ENCODE assay signal across 17 cellular contexts in the genomic region with DNA sequence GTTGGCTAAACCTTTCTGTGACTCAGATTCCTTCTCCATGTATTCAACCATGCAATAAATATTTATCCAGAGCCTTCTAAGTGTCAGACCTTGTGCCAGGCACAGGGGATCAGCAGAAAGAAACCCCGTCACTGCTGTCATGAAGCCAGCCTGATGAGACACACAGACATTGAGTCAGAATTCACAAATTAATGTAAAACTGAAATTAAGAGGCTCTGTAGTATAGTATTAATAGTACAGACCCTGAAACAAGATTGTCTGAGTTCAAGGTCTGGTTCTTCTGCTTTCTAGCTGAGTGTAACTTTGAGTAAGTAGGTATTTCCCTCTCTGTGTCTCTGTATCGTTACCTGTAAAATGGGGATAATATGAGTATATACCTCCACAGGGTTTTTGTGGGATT. TPM values are rescaled to one million over a fixed set of nuclear protein-coding genes. Genes with fewer than 3 reads are reported as not detected.
DNase-seq lines count a peak whose midpoint lies in the region; ATAC-seq, FAIRE-seq and TF ChIP-seq lines count a peak whose summit lies in the region.
"Had no signal": no experiment of that assay in that cellular context is flagged by ENCODE, and none has a peak within 500 bp of the region (broad histone marks: within the 10 kb centered on the region; RNA-seq: fewer than 3 reads in every experiment).

No MANE protein-coding gene starts in this region.

- no peaks in the 10 kb centered on the region for H3K9me3 ChIP-seq in HepG2 (ENCODE audit: low read length)
- H3K9me3 ChIP-seq: suprapubic skin had no signal

- no peak overlapping the region for H2AFZ ChIP-seq in HepG2 (ENCODE audit: low read length)

- TF ChIP-seq POLR2A in HepG2 (IDR thresholded peaks at IDR 0.05; ENCODE audit: insufficient read depth in 1 of 2, low read depth in 2 of 2, low read length in 2 of 2), result no peak

- H3K4me1 Mint-ChIP-seq in stimulated activated memory B cell treated with anti-CD40 and anti-IgM and Interleukin-4, amounts not matched to agents 10 μg/mL and 1 μg/mL and 100 μg/mL, for 72 hours, result no peaks in the 10 kb centered on the region
- peaks cover 19% of the 10 kb centered on the region for H3K4me1 Mint-ChIP-seq in WTC11

- 0% methylated on average over 2 of the region's 2 CpGs for WGBS in HepG2 (ENCODE audit: low lambda C conversion rate)

- no peak overlapping the region for H3K4me2 ChIP-seq in HepG2 (ENCODE audit: low read depth, low read length)

- H3K4me3 ChIP-seq in HepG2 (replicated peaks in 1 of 3; ENCODE audit: insufficient read depth in 1 of 3, low read depth in 2 of 3, low read length in 3 of 3), result no peak overlapping the region
- H3K4me3 ChIP-seq: suprapubic skin had no signal

- no peak overlapping the region for H3K9ac ChIP-seq in HepG2 (ENCODE audit: insufficient read depth, low read depth, low read length)

- TF ChIP-seq CTCF in HepG2 (CRISPR knock-in tag; IDR thresholded peaks at IDR 0.05) (no peak), WTC11 (IDR thresholded peaks at IDR 0.05) (no peak)

- no peaks in the 10 kb centered on the region for H3K36me3 Mint-ChIP-seq in stimulated activated memory B cell treated with anti-CD40 and anti-IgM and Interleukin-4, amounts not matched to agents 10 μg/mL and 1 μg/mL and 100 μg/mL, for 72 hours
- no peaks in the 10 kb centered on the region for H3K36me3 Mint-ChIP-seq in WTC11

- no peaks in the 10 kb centered on the region for H3K9me3 Mint-ChIP-seq in stimulated activated memory B cell treated with anti-CD40 and anti-IgM and Interleukin-4, amounts not matched to agents 10 μg/mL and 1 μg/mL and 100 μg/mL, for 72 hours
- no peaks in the 10 kb centered on the region for H3K9me3 Mint-ChIP-seq in WTC11
- H3K9me3 Mint-ChIP-seq: nephron had no signal

- H4K20me1 ChIP-seq in HepG2 (ENCODE audit: insufficient read depth, low read length), result no peaks in the 10 kb centered on the region

- POLR2A ChIA-PET in HepG2 (lab: Yijun Ruan, JAX) (no interaction called here), WTC11 (lab: Charles Lee) (no interaction called here)

- peaks cover 0 to 26% of the 10 kb centered on the region in 2 experiments; a peak in 3 of 5 replicates for H3K27me3 ChIP-seq in HepG2 (ENCODE audit: control insufficient read depth in 1 of 2, insufficient read depth in 2 of 2, low read length in 2 of 2)
- H3K27me3 ChIP-seq: suprapubic skin had no signal

- no peak for TF ChIP-seq RAD21 in HepG2 (CRISPR knock-in tag; IDR thresholded peaks at IDR 0.05)

- no peak for FAIRE-seq in HepG2 (lab: Jason Lieb, UNC)
- FAIRE-seq: colon, endothelial cell of umbilical vein had no signal

- H3K27ac Mint-ChIP-seq in stimulated activated memory B cell treated with anti-CD40 and anti-IgM and Interleukin-4, amounts not matched to agents 10 μg/mL and 1 μg/mL and 100 μg/mL, for 72 hours, result no peak overlapping the region
- H3K27ac Mint-ChIP-seq in WTC11, result no peak overlapping the region
- H3K27ac Mint-ChIP-seq: activated CD8-positive, alpha-beta T cell treated with anti-CD3 and anti-CD28 coated beads, Interleukin-2, amount 10 ng/mL, durations not matched to agents 7 days and 5 days; nephron had no signal

- TF ChIP-seq EP300 in HepG2 (IDR thresholded peaks at IDR 0.05; ENCODE audit: low read depth in 2 of 2, low read length in 2 of 2) (no peak), HepG2 (CRISPR knock-in tag; IDR thresholded peaks at IDR 0.05; ENCODE audit: borderline replicate concordance) (no peak)

- peak; percentile 81 for ATAC-seq in GM18867 (IDR thresholded peaks at IDR 0.05; ENCODE audit: unreplicated experiment)
- peak; percentile 67 for ATAC-seq in GM21390 (IDR thresholded peaks at IDR 0.05; ENCODE audit: unreplicated experiment)
- ATAC-seq in HG03432 (IDR thresholded peaks at IDR 0.05; ENCODE audit: unreplicated experiment), result peak; percentile 73
- no peak for ATAC-seq in stimulated activated memory B cell treated with anti-CD40 and anti-IgM and Interleukin-4, amounts not matched to agents 10 μg/mL and 1 μg/mL and 100 μg/mL, for 72 hours
- no peak for ATAC-seq in HepG2
- ATAC-seq in WTC11, result no peak
- ATAC-seq: activated CD8-positive, alpha-beta T cell treated with anti-CD3 and anti-CD28 coated beads, Interleukin-2, amount 10 ng/mL, durations not matched to agents 7 days and 5 days; Panc1 had no signal

- DNase-seq in kidney glomerular epithelial cell (lab: John Stamatoyannopoulos, UW), result peak; percentile 56
- no peak for DNase-seq in substantia nigra (lab: John Stamatoyannopoulos, UW)
- no peak for DNase-seq in HepG2 (ENCODE audit: low spot score)
- no peak for DNase-seq in WTC11 (ENCODE audit: low spot score)
- DNase-seq: activated CD8-positive, alpha-beta T cell treated with anti-CD3 and anti-CD28 coated beads, Interleukin-2, amount 10 ng/mL, durations not matched to agents 7 days and 5 days; activated gamma-delta T cell; Calu3; MM.1S had no signal

- H3K36me3 ChIP-seq in HepG2 (replicated peaks in 1 of 2; ENCODE audit: control insufficient read depth in 1 of 2, insufficient read depth in 2 of 2, low read length in 2 of 2), result no peaks in the 10 kb centered on the region
- H3K36me3 ChIP-seq: suprapubic skin had no signal

- BruUV-seq in HepG2 (replicated peaks; lab: Mats Ljungman, UMichigan), result no TSS peak

- H3K27ac ChIP-seq in substantia nigra (ENCODE audit: low read depth, low read length, poor library complexity, severe bottlenecking), result no peak overlapping the region
- no peak overlapping the region for H3K27ac ChIP-seq in HepG2 (ENCODE audit: extremely low read length, insufficient read depth, low read length)
- H3K27ac ChIP-seq: suprapubic skin had no signal

- H3K4me3 Mint-ChIP-seq in stimulated activated memory B cell treated with anti-CD40 and anti-IgM and Interleukin-4, amounts not matched to agents 10 μg/mL and 1 μg/mL and 100 μg/mL, for 72 hours, result no peak overlapping the region
- no peak overlapping the region for H3K4me3 Mint-ChIP-seq in WTC11
- H3K4me3 Mint-ChIP-seq: activated CD8-positive, alpha-beta T cell treated with anti-CD3 and anti-CD28 coated beads, Interleukin-2, amount 10 ng/mL, durations not matched to agents 7 days and 5 days; nephron had no signal

- intact Hi-C loops in HepG2 (cut with micrococcal nuclease; ENCODE audit: unreplicated experiment), result no loop called here

- H3K27me3 Mint-ChIP-seq in stimulated activated memory B cell treated with anti-CD40 and anti-IgM and Interleukin-4, amounts not matched to agents 10 μg/mL and 1 μg/mL and 100 μg/mL, for 72 hours, result peaks cover 14% of the 10 kb centered on the region
- no peaks in the 10 kb centered on the region for H3K27me3 Mint-ChIP-seq in WTC11 (ENCODE audit: low read depth)

- no peaks in the 10 kb centered on the region for H3K4me1 ChIP-seq in HepG2 (ENCODE audit: insufficient read depth, low read length)

- no peaks in the 10 kb centered on the region for H3K79me2 ChIP-seq in HepG2 (ENCODE audit: insufficient read depth, low read length)

- CTCF ChIA-PET in HepG2 (lab: Yijun Ruan, JAX; ENCODE audit: low intra/inter-chr PET ratio, low total read pairs) (no interaction called here), WTC11 (lab: Charles Lee) (no interaction called here)

- in situ Hi-C loops in HepG2 (cut with HindIII; ENCODE audit: extremely low pct_ligation_motif_present, low pct_unique_long_range_greater_than_20kb), result no loop called here

TF ChIP-seq in WTC11, 78 proteins besides CTCF, POLR2A, EP300 and RAD21 (continues in another document):
- TF ChIP-seq ZNF317 (CRISPR knock-in tag; IDR thresholded peaks at IDR 0.05; ENCODE audit: borderline replicate concordance, low read depth) (no peak), RORB (CRISPR knock-in tag; IDR thresholded peaks at IDR 0.05) (no peak), TEAD1 (CRISPR knock-in tag; IDR thresholded peaks at IDR 0.05) (no peak)
- TF ChIP-seq, protein P1, sequence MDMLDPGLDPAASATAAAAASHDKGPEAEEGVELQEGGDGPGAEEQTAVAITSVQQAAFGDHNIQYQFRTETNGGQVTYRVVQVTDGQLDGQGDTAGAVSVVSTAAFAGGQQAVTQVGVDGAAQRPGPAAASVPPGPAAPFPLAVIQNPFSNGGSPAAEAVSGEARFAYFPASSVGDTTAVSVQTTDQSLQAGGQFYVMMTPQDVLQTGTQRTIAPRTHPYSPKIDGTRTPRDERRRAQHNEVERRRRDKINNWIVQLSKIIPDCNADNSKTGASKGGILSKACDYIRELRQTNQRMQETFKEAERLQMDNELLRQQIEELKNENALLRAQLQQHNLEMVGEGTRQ (CRISPR knock-in tag; IDR thresholded peaks at IDR 0.05), result no peak

RNA-seq across cellular contexts. Expression of a gene that starts 46.9 kb away (rescaled TPM):
- total RNA-seq in HepG2 (2016; rRNA removed; fragmentation: Illumina TruSeq; extraction: Trizol), result not detected in 2 replicates
- not detected in 2 replicates for total RNA-seq in HepG2 (2016; cell fraction: cytosol; rRNA removed; fragmentation: Illumina TruSeq; extraction: Trizol; ENCODE audit: low read depth)
- not detected in 2 replicates for total RNA-seq in HepG2 (2016; cell fraction: insoluble cytoplasmic fraction; rRNA removed; fragmentation: Illumina TruSeq; extraction: Trizol)
- total RNA-seq in HepG2 (2016; cell fraction: membrane; rRNA removed; fragmentation: Illumina TruSeq; extraction: Trizol), result not detected in 2 replicates
- not detected in 2 replicates for total RNA-seq in HepG2 (2016; cell fraction: nucleus; rRNA removed; fragmentation: Illumina TruSeq; extraction: Trizol)
- 0.22 TPM in 1 of 2 replicates, not detected in the other for polyA plus RNA-seq in HepG2 (2011; rRNA removed)
- polyA plus RNA-seq in HepG2 (2011; cell fraction: cytosol; rRNA removed), result not detected in 2 replicates
- 0.50 and 0.54 TPM in 2 replicates for polyA plus RNA-seq in HepG2 (2011; cell fraction: nucleus; rRNA removed)
- polyA plus RNA-seq in HepG2 (2012), result 0.05 TPM in 1 of 2 replicates, not detected in the other
- not detected in 2 replicates for polyA plus RNA-seq in HepG2 (2016; cell fraction: cytosol; fragmentation: Illumina TruSeq; extraction: Trizol; ENCODE audit: low read depth)
- not detected in 2 replicates for polyA plus RNA-seq in HepG2 (2016; cell fraction: insoluble cytoplasmic fraction; fragmentation: Illumina TruSeq; extraction: Trizol; ENCODE audit: low read depth)
- not detected in 2 replicates for polyA plus RNA-seq in HepG2 (2016; cell fraction: membrane; fragmentation: Illumina TruSeq; extraction: Trizol; ENCODE audit: low read depth)
- polyA plus RNA-seq in HepG2 (2016; cell fraction: nucleus; fragmentation: Illumina TruSeq; extraction: Trizol; ENCODE audit: insufficient read depth, low read depth), result not detected in 2 replicates
- 36.1 TPM in 1 of 2 replicates, not detected in the other for polyA minus RNA-seq in HepG2 (2011; rRNA and poly(A)+ RNA removed; ENCODE audit: low replicate concordance)
- polyA minus RNA-seq in HepG2 (2011; cell fraction: cytosol; rRNA and poly(A)+ RNA removed), result not detected in 2 replicates
- polyA minus RNA-seq in HepG2 (2011; cell fraction: nucleus; rRNA and poly(A)+ RNA removed), result 0.52 and 0.75 TPM in 2 replicates
- 1.2 to 3.1 TPM (median 1.8 TPM) in 3 replicates for total RNA-seq in WTC11 (2021)

Comparison
In these comparisons a context has a peak if more than half of its experiments do, and no peak if none do; other contexts are left out.
1. ATAC-seq: peak in GM18867 (single experiment), GM21390 (single experiment) and HG03432 (single experiment); none in stimulated activated memory B cell treated with anti-CD40 and anti-IgM and Interleukin-4, amounts not matched to agents 10 μg/mL and 1 μg/mL and 100 μg/mL, for 72 hours (single experiment), HepG2 (single experiment) and WTC11 (single experiment).